Comparison of ENCODE assay signal across 1 cellular context in genomic region chr6:52670502-52671409, GRCh38.
TF ChIP-seq lines count a peak whose summit lies in the region.

A gene with protein sequence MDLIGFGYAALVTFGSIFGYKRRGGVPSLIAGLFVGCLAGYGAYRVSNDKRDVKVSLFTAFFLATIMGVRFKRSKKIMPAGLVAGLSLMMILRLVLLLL (plus strand): TSS chr6:52671113. CDS start chr6:52677103, 5,990 bp downstream.

TF ChIP-seq in GM12878, 131 proteins besides CTCF, POLR2A, EP300 and RAD21 (continued from another document):
- no peak for TF ChIP-seq BMI1 (IDR thresholded peaks at IDR 0.05; ENCODE audit: borderline replicate concordance)
- TF ChIP-seq, protein P1, sequence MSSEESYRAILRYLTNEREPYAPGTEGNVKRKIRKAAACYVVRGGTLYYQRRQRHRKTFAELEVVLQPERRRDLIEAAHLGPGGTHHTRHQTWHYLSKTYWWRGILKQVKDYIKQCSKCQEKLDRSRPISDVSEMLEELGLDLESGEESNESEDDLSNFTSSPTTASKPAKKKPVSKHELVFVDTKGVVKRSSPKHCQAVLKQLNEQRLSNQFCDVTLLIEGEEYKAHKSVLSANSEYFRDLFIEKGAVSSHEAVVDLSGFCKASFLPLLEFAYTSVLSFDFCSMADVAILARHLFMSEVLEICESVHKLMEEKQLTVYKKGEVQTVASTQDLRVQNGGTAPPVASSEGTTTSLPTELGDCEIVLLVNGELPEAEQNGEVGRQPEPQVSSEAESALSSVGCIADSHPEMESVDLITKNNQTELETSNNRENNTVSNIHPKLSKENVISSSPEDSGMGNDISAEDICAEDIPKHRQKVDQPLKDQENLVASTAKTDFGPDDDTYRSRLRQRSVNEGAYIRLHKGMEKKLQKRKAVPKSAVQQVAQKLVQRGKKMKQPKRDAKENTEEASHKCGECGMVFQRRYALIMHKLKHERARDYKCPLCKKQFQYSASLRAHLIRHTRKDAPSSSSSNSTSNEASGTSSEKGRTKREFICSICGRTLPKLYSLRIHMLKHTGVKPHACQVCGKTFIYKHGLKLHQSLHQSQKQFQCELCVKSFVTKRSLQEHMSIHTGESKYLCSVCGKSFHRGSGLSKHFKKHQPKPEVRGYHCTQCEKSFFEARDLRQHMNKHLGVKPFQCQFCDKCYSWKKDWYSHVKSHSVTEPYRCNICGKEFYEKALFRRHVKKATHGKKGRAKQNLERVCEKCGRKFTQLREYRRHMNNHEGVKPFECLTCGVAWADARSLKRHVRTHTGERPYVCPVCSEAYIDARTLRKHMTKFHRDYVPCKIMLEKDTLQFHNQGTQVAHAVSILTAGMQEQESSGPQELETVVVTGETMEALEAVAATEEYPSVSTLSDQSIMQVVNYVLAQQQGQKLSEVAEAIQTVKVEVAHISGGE (CRISPR knock-in tag; IDR thresholded peaks at IDR 0.05), result no peak
- peak; percentile 83 for TF ChIP-seq POLR2AphosphoS5 (IDR thresholded peaks at IDR 0.05; ENCODE audit: low read length)
- TF ChIP-seq NBN (IDR thresholded peaks at IDR 0.05), result peak; percentile 68; the same call in 1 of the 2 replicates
- no peak for TF ChIP-seq MTA3 (IDR thresholded peaks at IDR 0.05; ENCODE audit: borderline replicate concordance, low read length)
- TF ChIP-seq STAT1 (conservative IDR thresholded peaks at IDR 0.05), result no peak; the same call in 1 of the 2 replicates
- no peak for TF ChIP-seq IKZF2 (IDR thresholded peaks at IDR 0.05)
- TF ChIP-seq, protein P2, sequence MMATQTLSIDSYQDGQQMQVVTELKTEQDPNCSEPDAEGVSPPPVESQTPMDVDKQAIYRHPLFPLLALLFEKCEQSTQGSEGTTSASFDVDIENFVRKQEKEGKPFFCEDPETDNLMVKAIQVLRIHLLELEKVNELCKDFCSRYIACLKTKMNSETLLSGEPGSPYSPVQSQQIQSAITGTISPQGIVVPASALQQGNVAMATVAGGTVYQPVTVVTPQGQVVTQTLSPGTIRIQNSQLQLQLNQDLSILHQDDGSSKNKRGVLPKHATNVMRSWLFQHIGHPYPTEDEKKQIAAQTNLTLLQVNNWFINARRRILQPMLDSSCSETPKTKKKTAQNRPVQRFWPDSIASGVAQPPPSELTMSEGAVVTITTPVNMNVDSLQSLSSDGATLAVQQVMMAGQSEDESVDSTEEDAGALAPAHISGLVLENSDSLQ (IDR thresholded peaks at IDR 0.05), result no peak
- TF ChIP-seq SP1 (IDR thresholded peaks at IDR 0.05; ENCODE audit: low read depth, low read length), result no peak
- no peak for TF ChIP-seq TCF7 (IDR thresholded peaks at IDR 0.05; ENCODE audit: borderline replicate concordance)
- peak; percentile 62; the same call in 1 of the 2 replicates for TF ChIP-seq RB1 (IDR thresholded peaks at IDR 0.05; ENCODE audit: borderline replicate concordance)
- TF ChIP-seq RCOR1 (conservative IDR thresholded peaks at IDR 0.05; ENCODE audit: low read depth, low read length), result no peak
- no peak for TF ChIP-seq HDAC6 (IDR thresholded peaks at IDR 0.05; ENCODE audit: unreplicated experiment)
- TF ChIP-seq RAD51 (IDR thresholded peaks at IDR 0.05), result no peak
- no peak for TF ChIP-seq ATF3 (IDR thresholded peaks at IDR 0.05; ENCODE audit: borderline replicate concordance, extremely low read depth, low read depth, low read length)
- TF ChIP-seq USF2 (IDR thresholded peaks at IDR 0.05; ENCODE audit: borderline replicate concordance, low read depth, low read length), result no peak
- no peak for TF ChIP-seq CBX5 (IDR thresholded peaks at IDR 0.05; ENCODE audit: low read depth)
- TF ChIP-seq ZBTB33 (IDR thresholded peaks at IDR 0.05), result no peak
- TF ChIP-seq NFYA (IDR thresholded peaks at IDR 0.05; ENCODE audit: borderline replicate concordance, low read depth, low read length), result no peak
- TF ChIP-seq GABPA (IDR thresholded peaks at IDR 0.05; ENCODE audit: low read depth), result no peak
- no peak for TF ChIP-seq ESRRA (IDR thresholded peaks at IDR 0.05; ENCODE audit: low read length)
- TF ChIP-seq, protein P3, sequence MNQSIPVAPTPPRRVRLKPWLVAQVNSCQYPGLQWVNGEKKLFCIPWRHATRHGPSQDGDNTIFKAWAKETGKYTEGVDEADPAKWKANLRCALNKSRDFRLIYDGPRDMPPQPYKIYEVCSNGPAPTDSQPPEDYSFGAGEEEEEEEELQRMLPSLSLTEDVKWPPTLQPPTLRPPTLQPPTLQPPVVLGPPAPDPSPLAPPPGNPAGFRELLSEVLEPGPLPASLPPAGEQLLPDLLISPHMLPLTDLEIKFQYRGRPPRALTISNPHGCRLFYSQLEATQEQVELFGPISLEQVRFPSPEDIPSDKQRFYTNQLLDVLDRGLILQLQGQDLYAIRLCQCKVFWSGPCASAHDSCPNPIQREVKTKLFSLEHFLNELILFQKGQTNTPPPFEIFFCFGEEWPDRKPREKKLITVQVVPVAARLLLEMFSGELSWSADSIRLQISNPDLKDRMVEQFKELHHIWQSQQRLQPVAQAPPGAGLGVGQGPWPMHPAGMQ (IDR thresholded peaks at IDR 0.05; ENCODE audit: borderline replicate concordance), result no peak
- TF ChIP-seq CHD1 (IDR thresholded peaks at IDR 0.05; ENCODE audit: low read depth, low read length), result no peak
- no peak for TF ChIP-seq JUNB (IDR thresholded peaks at IDR 0.05)
- 0 out of 2 replicates have a peak, but pooled peaks have one; percentile 28 for TF ChIP-seq IRF4 (IDR thresholded peaks at IDR 0.05; ENCODE audit: low read depth, low read length)
- peak; percentile 22; the same call in 1 of the 2 replicates for TF ChIP-seq TCF12 (IDR thresholded peaks at IDR 0.05; ENCODE audit: low read depth, low read length)
- TF ChIP-seq SPI1 (IDR thresholded peaks at IDR 0.05; ENCODE audit: borderline replicate concordance, insufficient read depth, low read depth, low read length), result no peak
- no peak for TF ChIP-seq SREBF1 (IDR thresholded peaks at IDR 0.05; ENCODE audit: low read length)
- no peak for TF ChIP-seq PRDM15 (CRISPR knock-in tag; IDR thresholded peaks at IDR 0.05)
- no peak for TF ChIP-seq WRNIP1 (IDR thresholded peaks at IDR 0.05; ENCODE audit: borderline replicate concordance, low read depth, low read length)
- peak; percentile 54; the same call in 1 of the 2 replicates for TF ChIP-seq SMAD5 (IDR thresholded peaks at IDR 0.05; ENCODE audit: low read depth)
- TF ChIP-seq KLF5 (IDR thresholded peaks at IDR 0.05; ENCODE audit: partially characterized antibody), result no peak
- no peak for TF ChIP-seq NFIC (IDR thresholded peaks at IDR 0.05; ENCODE audit: low read depth, low read length)
- TF ChIP-seq NR2F1 (conservative IDR thresholded peaks at IDR 0.05), result no peak
- TF ChIP-seq TCF3 (IDR thresholded peaks at IDR 0.05; ENCODE audit: borderline replicate concordance, insufficient read depth, low read depth, low read length), result no peak
- TF ChIP-seq ELK1 (IDR thresholded peaks at IDR 0.05; ENCODE audit: low read depth, low read length), result no peak
- TF ChIP-seq DPF2 (IDR thresholded peaks at IDR 0.05), result peak; percentile 51; the same call in 1 of the 2 replicates
- peak; percentile 67 for TF ChIP-seq GATAD2B (conservative IDR thresholded peaks at IDR 0.05; ENCODE audit: low read depth)
- TF ChIP-seq MXI1 (IDR thresholded peaks at IDR 0.05; ENCODE audit: low read depth, low read length), result no peak; the same call in none of the 2 replicates
- no peak for TF ChIP-seq CHD4 (IDR thresholded peaks at IDR 0.05)
- no peak for TF ChIP-seq YBX1 (IDR thresholded peaks at IDR 0.05)
- no peak for TF ChIP-seq JUND (IDR thresholded peaks at IDR 0.05; ENCODE audit: low read depth, low read length)
- no peak for TF ChIP-seq IRF3 (IDR thresholded peaks at IDR 0.05)
- TF ChIP-seq CEBPZ (IDR thresholded peaks at IDR 0.05; ENCODE audit: low read depth, low read length), result no peak
- TF ChIP-seq SMARCA5 (IDR thresholded peaks at IDR 0.05), result no peak
- TF ChIP-seq LARP7 (IDR thresholded peaks at IDR 0.05), result peak; percentile 49; the same call in 1 of the 2 replicates
- TF ChIP-seq SIX5 (IDR thresholded peaks at IDR 0.05; ENCODE audit: low read depth, low read length, severe bottlenecking), result no peak
